ENCODE assay signal across 13 cellular contexts in genomic region chr16:71927787-71928186, GRCh38. TPM values are rescaled to one million over a fixed set of nuclear protein-coding genes. Genes with fewer than 3 reads are reported as not detected.
DNase-seq lines count a peak whose midpoint lies in the region; ATAC-seq and TF ChIP-seq lines count a peak whose summit lies in the region.
"Had no signal": no experiment of that assay in that cellular context is flagged by ENCODE, and none has a peak within 500 bp of the region (broad histone marks: within the 10 kb centered on the region; RNA-seq: fewer than 3 reads in every experiment).

No MANE protein-coding gene starts in this region.

- 0 to 33% methylated on average over 1 to 3 of the region's 5 CpGs for WGBS in gastroesophageal sphincter (ENCODE audit: low coverage in 1 of 2), 2 donors

- intact Hi-C loops in naive thymus-derived CD4-positive, alpha-beta T cell (cut with micrococcal nuclease) = no loop called here
- intact Hi-C loops in activated T-helper 1 cell treated with anti-CD3 and anti-CD28 coated beads, Interleukin-12 subunit alpha, Interleukin-12 subunit beta, Interleukin-2, Interleukin-4 antibody, amounts not matched to agents 30 ng/mL and 10 ng/mL and 1 ng/mL, durations not matched to agents 14 hours and 24 hours and 36 hours (cut with micrococcal nuclease) = no loop called here

- TF ChIP-seq POLR2A in gastroesophageal sphincter (IDR thresholded peaks at IDR 0.05) = no peak

- peaks cover 32% of the 10 kb centered on the region for H3K36me3 Mint-ChIP-seq in CD4-positive, CD25-positive, alpha-beta regulatory T cell
- H3K36me3 Mint-ChIP-seq in naive thymus-derived CD4-positive, alpha-beta T cell = peaks cover 0 to 44% (median 18%) of the 10 kb centered on the region in 5 donors
- peaks cover 41% of the 10 kb centered on the region for H3K36me3 Mint-ChIP-seq in activated T-helper 1 cell treated with anti-CD3 and anti-CD28 coated beads, Interleukin-12 subunit alpha, Interleukin-12 subunit beta, Interleukin-2, Interleukin-4 antibody, amounts not matched to agents 30 ng/mL and 10 ng/mL and 1 ng/mL, durations not matched to agents 14 hours and 24 hours and 36 hours (ENCODE audit: low read depth)

- no peak overlapping the region for H3K4me3 ChIP-seq in CD4-positive, CD25-positive, alpha-beta regulatory T cell (ENCODE audit: low read depth, low read length)
- no peak overlapping the region for H3K4me3 ChIP-seq in gastroesophageal sphincter
- H3K4me3 ChIP-seq in naive thymus-derived CD4-positive, alpha-beta T cell (ENCODE audit: low read length) = no peak overlapping the region
- H3K4me3 ChIP-seq: neural progenitor cell had no signal

- no peak overlapping the region for H3K4me3 Mint-ChIP-seq in CD4-positive, CD25-positive, alpha-beta regulatory T cell
- no peak overlapping the region for H3K4me3 Mint-ChIP-seq in naive thymus-derived CD4-positive, alpha-beta T cell
- H3K4me3 Mint-ChIP-seq in activated T-helper 1 cell treated with anti-CD3 and anti-CD28 coated beads, Interleukin-12 subunit alpha, Interleukin-12 subunit beta, Interleukin-2, Interleukin-4 antibody, amounts not matched to agents 30 ng/mL and 10 ng/mL and 1 ng/mL, durations not matched to agents 14 hours and 24 hours and 36 hours = no peak overlapping the region
- H3K4me3 Mint-ChIP-seq: neural progenitor cell; stimulated activated naive B cell treated with anti-CD40 and anti-IgM and Interleukin-4, amounts not matched to agents 10 μg/mL and 1 μg/mL and 100 μg/mL, for 72 hours had no signal

- H3K36me3 ChIP-seq in CD4-positive, CD25-positive, alpha-beta regulatory T cell (ENCODE audit: control insufficient read depth, insufficient read depth, low read length) = peaks cover 77% of the 10 kb centered on the region
- H3K36me3 ChIP-seq in gastroesophageal sphincter = peaks cover 0 to 61% of the 10 kb centered on the region in 2 donors
- H3K36me3 ChIP-seq in naive thymus-derived CD4-positive, alpha-beta T cell (ENCODE audit: control insufficient read depth in 2 of 3, insufficient read depth in 3 of 3, low read length in 3 of 3) = peaks cover 12 to 72% (median 28%) of the 10 kb centered on the region in 3 experiments

- no peaks in the 10 kb centered on the region for H3K9me3 Mint-ChIP-seq in CD4-positive, CD25-positive, alpha-beta regulatory T cell
- no peaks in the 10 kb centered on the region for H3K9me3 Mint-ChIP-seq in naive thymus-derived CD4-positive, alpha-beta T cell
- no peaks in the 10 kb centered on the region for H3K9me3 Mint-ChIP-seq in activated T-helper 1 cell treated with anti-CD3 and anti-CD28 coated beads, Interleukin-12 subunit alpha, Interleukin-12 subunit beta, Interleukin-2, Interleukin-4 antibody, amounts not matched to agents 30 ng/mL and 10 ng/mL and 1 ng/mL, durations not matched to agents 14 hours and 24 hours and 36 hours
- H3K9me3 Mint-ChIP-seq: neural progenitor cell; stimulated activated naive B cell treated with anti-CD40 and anti-IgM and Interleukin-4, amounts not matched to agents 10 μg/mL and 1 μg/mL and 100 μg/mL, for 72 hours had no signal

- TF ChIP-seq EP300 in gastroesophageal sphincter (IDR thresholded peaks at IDR 0.05) = no peak

- POLR2A ChIA-PET in RWPE1 (lab: Yijun Ruan, JAX; ENCODE audit: low non-redundant PET) = no interaction called here
- POLR2A ChIA-PET in naive thymus-derived CD4-positive, alpha-beta T cell (lab: Charles Lee) = no interaction called here

- H3K4me1 ChIP-seq in CD4-positive, CD25-positive, alpha-beta regulatory T cell (ENCODE audit: control insufficient read depth, insufficient read depth, low read length, poor library complexity, severe bottlenecking) = no peaks in the 10 kb centered on the region
- peaks cover 25 to 66% (median 26%) of the 10 kb centered on the region in 3 donors for H3K4me1 ChIP-seq in gastroesophageal sphincter
- H3K4me1 ChIP-seq in naive thymus-derived CD4-positive, alpha-beta T cell (ENCODE audit: control insufficient read depth in 2 of 2, insufficient read depth in 2 of 2, low read length in 2 of 2) = no peaks in the 10 kb centered on the region

- no peaks in the 10 kb centered on the region for H3K27me3 Mint-ChIP-seq in CD4-positive, CD25-positive, alpha-beta regulatory T cell
- no peaks in the 10 kb centered on the region for H3K27me3 Mint-ChIP-seq in naive thymus-derived CD4-positive, alpha-beta T cell
- no peaks in the 10 kb centered on the region for H3K27me3 Mint-ChIP-seq in activated T-helper 1 cell treated with anti-CD3 and anti-CD28 coated beads, Interleukin-12 subunit alpha, Interleukin-12 subunit beta, Interleukin-2, Interleukin-4 antibody, amounts not matched to agents 30 ng/mL and 10 ng/mL and 1 ng/mL, durations not matched to agents 14 hours and 24 hours and 36 hours (ENCODE audit: insufficient read depth)
- H3K27me3 Mint-ChIP-seq: stimulated activated naive B cell treated with anti-CD40 and anti-IgM and Interleukin-4, amounts not matched to agents 10 μg/mL and 1 μg/mL and 100 μg/mL, for 72 hours had no signal

- no peak for TF ChIP-seq CTCF in RWPE1 (conservative IDR thresholded peaks at IDR 0.05; ENCODE audit: low read depth)
- no peak for TF ChIP-seq CTCF in gastroesophageal sphincter (IDR thresholded peaks at IDR 0.05)

- H3K27ac ChIP-seq in CD4-positive, CD25-positive, alpha-beta regulatory T cell (ENCODE audit: insufficient read depth, low read length, poor library complexity, severe bottlenecking) = no peak overlapping the region
- H3K27ac ChIP-seq in RWPE1 (peak overlapping the region; percentile 77), gastroesophageal sphincter (peak overlapping the region; percentile 15 to 88 (median 84))
- H3K27ac ChIP-seq in naive thymus-derived CD4-positive, alpha-beta T cell (ENCODE audit: low read depth, low read length) = no peak overlapping the region
- H3K27ac ChIP-seq: KMS-11, neural progenitor cell had no signal

- no peaks in the 10 kb centered on the region for H3K27me3 ChIP-seq in CD4-positive, CD25-positive, alpha-beta regulatory T cell (ENCODE audit: control insufficient read depth, insufficient read depth, low read length)
- H3K27me3 ChIP-seq in gastroesophageal sphincter = no peaks in the 10 kb centered on the region
- H3K27me3 ChIP-seq in naive thymus-derived CD4-positive, alpha-beta T cell (ENCODE audit: control insufficient read depth in 2 of 2, insufficient read depth in 2 of 2, low read length in 2 of 2) = no peaks in the 10 kb centered on the region
- H3K27me3 ChIP-seq: neural progenitor cell had no signal

- DNase-seq in CD4-positive, CD25-positive, alpha-beta regulatory T cell = no peak
- DNase-seq in RWPE1 (ENCODE audit: low spot score) = no peak
- DNase-seq in naive thymus-derived CD4-positive, alpha-beta T cell = no peak
- DNase-seq in activated T-helper 1 cell treated with anti-CD3 and anti-CD28 coated beads, Interleukin-12 subunit alpha, Interleukin-12 subunit beta, Interleukin-2, Interleukin-4 antibody, amounts not matched to agents 30 ng/mL and 10 ng/mL and 1 ng/mL, durations not matched to agents 14 hours and 24 hours and 36 hours (ENCODE audit: low spot score) = no peak
- no peak for DNase-seq in NCI-H1105 treated with DMSO at 0.1 percent for 48 hours (lab: John Stamatoyannopoulos, UW)
- DNase-seq in GM19238 (ENCODE audit: insufficient read length, low spot score) = no peak
- DNase-seq: AML-193; cortex of kidney; stimulated activated naive B cell treated with anti-CD40 and anti-IgM and Interleukin-4, amounts not matched to agents 10 μg/mL and 1 μg/mL and 100 μg/mL, for 72 hours had no signal

- H3K27ac Mint-ChIP-seq in CD4-positive, CD25-positive, alpha-beta regulatory T cell = peak overlapping the region; percentile 32 to 76 (median 59)
- H3K27ac Mint-ChIP-seq in naive thymus-derived CD4-positive, alpha-beta T cell = peak overlapping the region in 6 of 9 donors; percentile 38 to 76 (median 68)
- H3K27ac Mint-ChIP-seq in activated T-helper 1 cell treated with anti-CD3 and anti-CD28 coated beads, Interleukin-12 subunit alpha, Interleukin-12 subunit beta, Interleukin-2, Interleukin-4 antibody, amounts not matched to agents 30 ng/mL and 10 ng/mL and 1 ng/mL, durations not matched to agents 14 hours and 24 hours and 36 hours = no peak overlapping the region
- H3K27ac Mint-ChIP-seq: neural progenitor cell had no signal

- H3K4me1 Mint-ChIP-seq in CD4-positive, CD25-positive, alpha-beta regulatory T cell = peaks cover 5 to 24% (median 6%) of the 10 kb centered on the region in 4 donors
- peaks cover 0 to 24% (median 9%) of the 10 kb centered on the region in 7 donors for H3K4me1 Mint-ChIP-seq in naive thymus-derived CD4-positive, alpha-beta T cell
- H3K4me1 Mint-ChIP-seq in activated T-helper 1 cell treated with anti-CD3 and anti-CD28 coated beads, Interleukin-12 subunit alpha, Interleukin-12 subunit beta, Interleukin-2, Interleukin-4 antibody, amounts not matched to agents 30 ng/mL and 10 ng/mL and 1 ng/mL, durations not matched to agents 14 hours and 24 hours and 36 hours (ENCODE audit: low read depth) = peaks cover 9% of the 10 kb centered on the region
- H3K4me1 Mint-ChIP-seq: neural progenitor cell had no signal

- CTCF ChIA-PET in RWPE1 (lab: Yijun Ruan, JAX) = no interaction called here
- CTCF ChIA-PET in naive thymus-derived CD4-positive, alpha-beta T cell (lab: Charles Lee) = interaction anchor here (0.7 kb wide), 1 partner anchor 12 kb away, joined by 3 read pairs; no protein-coding TSS in a partner anchor

- H3K9me3 ChIP-seq in CD4-positive, CD25-positive, alpha-beta regulatory T cell (ENCODE audit: control insufficient read depth in 2 of 2, low read length in 2 of 2) = no peaks in the 10 kb centered on the region
- H3K9me3 ChIP-seq in gastroesophageal sphincter = no peaks in the 10 kb centered on the region
- no peaks in the 10 kb centered on the region for H3K9me3 ChIP-seq in naive thymus-derived CD4-positive, alpha-beta T cell (ENCODE audit: control insufficient read depth in 2 of 3, low read length in 3 of 3)

- no peak for ATAC-seq in CD4-positive, CD25-positive, alpha-beta regulatory T cell (ENCODE audit: low read depth in 2 of 2)
- ATAC-seq in gastroesophageal sphincter = peak; percentile 38
- ATAC-seq in naive thymus-derived CD4-positive, alpha-beta T cell = no peak
- ATAC-seq in HG02981 (IDR thresholded peaks at IDR 0.05; ENCODE audit: unreplicated experiment) = no peak
- ATAC-seq: stimulated activated naive B cell treated with anti-CD40 and anti-IgM and Interleukin-4, amounts not matched to agents 10 μg/mL and 1 μg/mL and 100 μg/mL, for 72 hours had no signal

RNA-seq across cellular contexts. Expression of gene IST1, which starts 32.5 kb away (rescaled TPM):
- 346 TPM for total RNA-seq in CD4-positive, CD25-positive, alpha-beta regulatory T cell
- 100 to 1,000 TPM; 151 to 252 (median 190) TPM for polyA plus RNA-seq in CD4-positive, CD25-positive, alpha-beta regulatory T cell
- 100 to 1,000 TPM; 156 to 202 (median 189) TPM for total RNA-seq in gastroesophageal sphincter
- total RNA-seq in naive thymus-derived CD4-positive, alpha-beta T cell = 100 to 1,000 TPM; 176 to 303 (median 286) TPM
- 100 to 1,000 TPM; 130 to 231 TPM for polyA plus RNA-seq in naive thymus-derived CD4-positive, alpha-beta T cell
- 156 and 169 TPM in 2 replicates for total RNA-seq in activated T-helper 1 cell treated with anti-CD3 and anti-CD28 coated beads, Interleukin-12 subunit alpha, Interleukin-12 subunit beta, Interleukin-2, Interleukin-4 antibody, amounts not matched to agents 30 ng/mL and 10 ng/mL and 1 ng/mL, durations not matched to agents 14 hours and 24 hours and 36 hours

RNA-seq across cellular contexts. Expression of gene ZNF821, which starts 43.8 kb away (rescaled TPM):
- 21.6 TPM for total RNA-seq in CD4-positive, CD25-positive, alpha-beta regulatory T cell
- polyA plus RNA-seq in CD4-positive, CD25-positive, alpha-beta regulatory T cell = 10 to 100 TPM; 13.3 to 15.5 (median 15.2) TPM
- total RNA-seq in gastroesophageal sphincter = 1 to 10 TPM; 2.8 to 10.0 (median 7.3) TPM
- total RNA-seq in naive thymus-derived CD4-positive, alpha-beta T cell = 10 to 100 TPM in 2 of 5 experiments, 1 to 10 TPM in 3; 2.6 to 13.3 (median 7.0) TPM
- 1 to 10 TPM; 3.0 to 8.6 TPM for polyA plus RNA-seq in naive thymus-derived CD4-positive, alpha-beta T cell
- total RNA-seq in activated T-helper 1 cell treated with anti-CD3 and anti-CD28 coated beads, Interleukin-12 subunit alpha, Interleukin-12 subunit beta, Interleukin-2, Interleukin-4 antibody, amounts not matched to agents 30 ng/mL and 10 ng/mL and 1 ng/mL, durations not matched to agents 14 hours and 24 hours and 36 hours = 6.4 and 7.4 TPM in 2 replicates

Comparison
In these comparisons a context has a peak if more than half of its experiments do, and no peak if none do; other contexts are left out.
1. H3K27ac ChIP-seq: peak in RWPE1 (single experiment) and gastroesophageal sphincter (4 of 4); none in CD4-positive, CD25-positive, alpha-beta regulatory T cell (single experiment) and naive thymus-derived CD4-positive, alpha-beta T cell (single experiment).